Comparison of ENCODE assay signal across 8 cellular contexts in genomic region chr7:100694196-100694745, GRCh38. TPM values are rescaled to one million over a fixed set of nuclear protein-coding genes. Genes with fewer than 3 reads are reported as not detected.
DNase-seq lines count a peak whose midpoint lies in the region; ATAC-seq lines count a peak whose summit lies in the region.

Gene GIGYF1 (minus strand): TSS chr7:100694250. CDS start chr7:100688238, 6,012 bp downstream.

- CTCF ChIA-PET in activated CD8-positive, alpha-beta memory T cell treated with anti-CD3 and anti-CD28 coated beads for 36 hours (lab: Charles Lee): interaction anchor here (0.6 to 8.0 kb wide), 3 partner anchors 11 to 1772 kb away, joined by 4 to 78 read pairs (median 5); partner anchors contain the start of gene POP7

- H3K23ac ChIP-seq in mesenchymal stem cell (ENCODE audit: low read length in 2 of 2): peak within 1 kb of the TSS in 1 of 2 experiments; percentile 35

- 0% methylated on average over 20 of the region's 81 CpGs for WGBS in mesenchymal stem cell

- peaks cover 2% of the 10 kb centered on the region for H3K36me3 ChIP-seq in endocrine pancreas (ENCODE audit: control insufficient read depth, insufficient read depth, low read length)
- peaks cover 1 to 12% of the 10 kb centered on the region in 2 experiments for H3K36me3 ChIP-seq in mesenchymal stem cell (ENCODE audit: control insufficient read depth in 1 of 2, insufficient read depth in 2 of 2, low read depth in 1 of 2, low read length in 2 of 2)

- peak within 1 kb of the TSS; percentile 82 for H4K91ac ChIP-seq in mesenchymal stem cell (ENCODE audit: low read length)

- no peak within 1 kb of the TSS for H2AFZ ChIP-seq in mesenchymal stem cell (ENCODE audit: low read depth, low read length)

- H3K4me2 ChIP-seq in mesenchymal stem cell (ENCODE audit: low read length, poor library complexity, severe bottlenecking): peak within 1 kb of the TSS; percentile 85

- H3K14ac ChIP-seq in mesenchymal stem cell (ENCODE audit: low read length in 2 of 2): peak within 1 kb of the TSS; percentile 68 to 72

- H3K9ac ChIP-seq in endocrine pancreas (ENCODE audit: control insufficient read depth, insufficient read depth, low read length) (peak within 1 kb of the TSS; percentile 52), mesenchymal stem cell (ENCODE audit: low read length) (peak within 1 kb of the TSS; percentile 91)

- peak within 1 kb of the TSS in 1 of 2 experiments; percentile 52 for H2BK12ac ChIP-seq in mesenchymal stem cell (ENCODE audit: low read length in 2 of 2)

- H3K4ac ChIP-seq in mesenchymal stem cell (ENCODE audit: low read depth in 1 of 2, low read length in 2 of 2): peak within 1 kb of the TSS in 1 of 2 experiments; percentile 98

- no peak within 1 kb of the TSS for H2BK5ac ChIP-seq in mesenchymal stem cell (ENCODE audit: low read depth, low read length, poor library complexity, severe bottlenecking)

- peak within 1 kb of the TSS; percentile 19 for H3K4me3 ChIP-seq in endocrine pancreas (ENCODE audit: control insufficient read depth, insufficient read depth, low read length)
- peak within 1 kb of the TSS; percentile 89 to 95 for H3K4me3 ChIP-seq in mesenchymal stem cell (ENCODE audit: insufficient read depth in 1 of 2, low read depth in 1 of 2, low read length in 2 of 2)

- peak; percentile 80 for DNase-seq in NCI-H82 (lab: John Stamatoyannopoulos, UW)
- DNase-seq in mesenchymal stem cell: peak; percentile 71
- peak; percentile 47 for DNase-seq in stimulated activated CD8-positive, alpha-beta memory T cell treated with anti-CD3 and anti-CD28 coated beads, Interleukin-15, amount 100 ng/mL, for 24 hours (ENCODE audit: low read depth)

- POLR2A ChIA-PET in activated CD8-positive, alpha-beta memory T cell treated with anti-CD3 and anti-CD28 coated beads for 36 hours (lab: Charles Lee): interaction anchor here (0.5 to 2.9 kb wide), 3 partner anchors 11 to 265 kb away, joined by 3 to 10 read pairs (median 4); partner anchors contain the start of genes MEPCE and POP7

- H4K8ac ChIP-seq in mesenchymal stem cell (ENCODE audit: low read length): peak within 1 kb of the TSS; percentile 71

- ATAC-seq in GM18502 (IDR thresholded peaks at IDR 0.05; ENCODE audit: poor library complexity, unreplicated experiment): peak; percentile 40
- ATAC-seq in HG02973 (IDR thresholded peaks at IDR 0.05; ENCODE audit: unreplicated experiment): peak; percentile 35
- no peak for ATAC-seq in HG02884 (IDR thresholded peaks at IDR 0.05; ENCODE audit: unreplicated experiment)

- no peak within 1 kb of the TSS for H3K27ac ChIP-seq in mesenchymal stem cell (ENCODE audit: low read length, poor library complexity, severe bottlenecking)

- H2AK5ac ChIP-seq in mesenchymal stem cell (ENCODE audit: low read length, severe bottlenecking): no peak within 1 kb of the TSS

- peak within 1 kb of the TSS; percentile 87 to 92 for H3K18ac ChIP-seq in mesenchymal stem cell (ENCODE audit: low read depth in 1 of 2, low read length in 2 of 2)

- peaks cover 15% of the 10 kb centered on the region for H3K79me1 ChIP-seq in mesenchymal stem cell (replicated peaks; ENCODE audit: low read length, poor library complexity, severe bottlenecking)

- H2BK15ac ChIP-seq in mesenchymal stem cell (ENCODE audit: low read depth, poor library complexity, severe bottlenecking): peak within 1 kb of the TSS; percentile 92

- H2BK120ac ChIP-seq in mesenchymal stem cell (ENCODE audit: low read depth, low read length): peak within 1 kb of the TSS; percentile 89

- H3K27me3 ChIP-seq in endocrine pancreas (ENCODE audit: control insufficient read depth, insufficient read depth, low read length) (no peaks in the 10 kb centered on the region), mesenchymal stem cell (ENCODE audit: control insufficient read depth in 1 of 2, insufficient read depth in 1 of 2, low read length in 2 of 2) (peaks cover 3 to 5% of the 10 kb centered on the region in 2 experiments)

- H3K4me1 ChIP-seq in endocrine pancreas (ENCODE audit: control insufficient read depth, insufficient read depth, low read length) (no peaks in the 10 kb centered on the region), mesenchymal stem cell (ENCODE audit: control insufficient read depth, insufficient read depth, low read depth, low read length) (peaks cover 23% of the 10 kb centered on the region)

- H3K9me3 ChIP-seq in endocrine pancreas (ENCODE audit: control insufficient read depth, low read length) (no peaks in the 10 kb centered on the region), mesenchymal stem cell (ENCODE audit: control insufficient read depth, low read length) (no peaks in the 10 kb centered on the region)

RNA-seq across cellular contexts. Expression of gene GIGYF1, which starts in this region (rescaled TPM):
- total RNA-seq in activated CD8-positive, alpha-beta memory T cell treated with anti-CD3 and anti-CD28 coated beads for 36 hours: 10 to 100 TPM; 47.8 to 48.6 TPM
- polyA plus RNA-seq in mesenchymal stem cell (2013, experiment 1 of 2): 13.2 TPM
- 12.0 TPM for polyA plus RNA-seq in mesenchymal stem cell (2013, experiment 2 of 2)
